In genomic region chr6:106141441-106142237, GRCh38 we compare ENCODE assay signal across 8 cellular contexts. TPM values are rescaled to one million over a fixed set of nuclear protein-coding genes. Genes with fewer than 3 reads are reported as not detected.
DNase-seq lines count a peak whose midpoint lies in the region; ATAC-seq, FAIRE-seq and TF ChIP-seq lines count a peak whose summit lies in the region.

No MANE protein-coding gene starts in this region.

- no peak for TF ChIP-seq CTCF in mesothelial cell of epicardium (IDR thresholded peaks at IDR 0.05; ENCODE audit: unreplicated experiment)
- TF ChIP-seq CTCF in D721Med (IDR thresholded peaks at IDR 0.05; ENCODE audit: insufficient read depth, missing control alignments), result no peak

- DNase-seq in activated CD4-positive, CD25-positive, alpha-beta regulatory T cell treated with anti-CD3 and anti-CD28 coated beads, Interleukin-2, amount 50 U/mL, for 72 hours, result peak; percentile 64
- DNase-seq in naive B cell (no peak), OCI-M2 (lab: John Stamatoyannopoulos, UW; ENCODE audit: unreplicated experiment) (no peak), mesothelial cell of epicardium (ENCODE audit: low spot score in 2 of 2, unreplicated experiment in 2 of 2) (no peak), D721Med (ENCODE audit: insufficient read length, low spot score) (no peak), hippocampal formation (lab: John Stamatoyannopoulos, UW) (no peak)

- peak overlapping the region in 5 of 8 donors; percentile 10 to 78 (median 35) for H3K4me3 Mint-ChIP-seq in naive B cell
- H3K4me3 Mint-ChIP-seq in mesothelial cell of epicardium, result no peak overlapping the region

- H3K4me1 Mint-ChIP-seq in naive B cell (peaks cover 12 to 23% (median 19%) of the 10 kb centered on the region in 3 donors), mesothelial cell of epicardium (peaks cover 35% of the 10 kb centered on the region)

- H3K9me3 Mint-ChIP-seq in naive B cell (no peaks in the 10 kb centered on the region), mesothelial cell of epicardium (no peaks in the 10 kb centered on the region)

- ATAC-seq in GM19025 (IDR thresholded peaks at IDR 0.05; ENCODE audit: low read depth, unreplicated experiment) (peak; percentile 70), HG03025 (IDR thresholded peaks at IDR 0.05; ENCODE audit: low FRiP score, unreplicated experiment) (peak; percentile 73), naive B cell (ENCODE audit: low read depth in 2 of 2) (peak; percentile 70 to 82)

- H3K36me3 Mint-ChIP-seq in naive B cell (no peaks in the 10 kb centered on the region), mesothelial cell of epicardium (no peaks in the 10 kb centered on the region)

- no peak for FAIRE-seq in D721Med (lab: Jason Lieb, UNC)

- H3K27ac Mint-ChIP-seq in naive B cell (peak overlapping the region; percentile 38 to 79 (median 56)), mesothelial cell of epicardium (no peak overlapping the region)

- H3K27me3 Mint-ChIP-seq in naive B cell (peaks cover 0 to 5% (median 0%) of the 10 kb centered on the region in 3 donors), mesothelial cell of epicardium (ENCODE audit: low read depth) (peaks cover 4% of the 10 kb centered on the region)

RNA-seq across cellular contexts. Expression of gene PRDM1, which starts 55.5 kb away (rescaled TPM):
- 1 to 10 TPM in 3 of 6 donors, under 1 TPM in 2, not detected in 1; 0.62 to 4.2 (median 2.9) TPM for polyA plus RNA-seq in naive B cell (ENCODE audit: low read depth in 6 of 6)
- 1.5 to 2.3 TPM (median 1.9 TPM) in 3 replicates for total RNA-seq in mesothelial cell of epicardium
